ENCODE assay signal across 14 cellular contexts in the genomic region with DNA sequence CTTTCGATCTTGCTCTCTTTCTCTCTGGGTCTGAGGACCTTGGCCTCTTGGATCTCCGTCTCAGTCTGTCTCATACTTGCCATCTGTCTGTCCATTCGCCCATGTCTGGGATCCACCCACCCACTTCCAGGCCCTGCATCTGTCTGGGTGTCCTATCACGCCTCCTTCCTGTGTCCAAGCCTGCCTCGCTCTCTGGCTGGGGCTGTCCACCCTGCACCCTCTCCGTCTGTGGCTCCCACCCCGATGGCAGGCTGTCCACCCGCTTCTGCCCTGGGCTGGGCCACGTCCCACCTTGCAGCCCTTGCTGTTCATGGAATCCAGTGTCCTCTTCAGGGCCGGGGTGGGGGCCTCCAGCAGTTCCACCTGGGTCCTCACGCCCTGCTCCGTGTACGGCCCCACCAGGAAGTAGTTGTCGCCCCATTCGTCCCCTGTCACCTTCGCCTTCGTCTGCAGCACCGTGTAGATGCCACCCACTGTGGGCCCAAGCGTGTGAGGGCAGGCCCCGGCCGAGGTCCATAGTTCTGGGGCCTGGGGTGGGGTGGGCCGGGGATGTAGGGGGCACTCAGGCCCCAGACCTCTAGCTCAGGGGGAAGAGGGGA. TPM values are rescaled to one million over a fixed set of nuclear protein-coding genes. Genes with fewer than 3 reads are reported as not detected.
DNase-seq lines count a peak whose midpoint lies in the region; ATAC-seq and TF ChIP-seq lines count a peak whose summit lies in the region.
"Had no signal": no experiment of that assay in that cellular context is flagged by ENCODE, and none has a peak within 500 bp of the region (broad histone marks: within the 10 kb centered on the region; RNA-seq: fewer than 3 reads in every experiment).

No MANE protein-coding gene starts in this region.

- POLR2A ChIA-PET in T-cell (lab: Charles Lee) = no interaction called here

- no peaks in the 10 kb centered on the region for H3K27me3 ChIP-seq in gastroesophageal sphincter
- H3K27me3 ChIP-seq: brain microvascular endothelial cell, SJSA1 had no signal

- no peak for ATAC-seq in T-cell (replicated peaks in 1 of 4)
- ATAC-seq in gastroesophageal sphincter = no peak
- no peak for ATAC-seq in stimulated activated effector memory CD8-positive, alpha-beta T cell treated with anti-CD3 and anti-CD28 coated beads, Interleukin-12 subunit alpha, Interleukin-12 subunit beta, amount 100 ng/mL, for 72 hours
- ATAC-seq in GM21619 (IDR thresholded peaks at IDR 0.05; ENCODE audit: unreplicated experiment) = no peak

- no peak for TF ChIP-seq EP300 in gastroesophageal sphincter (IDR thresholded peaks at IDR 0.05)

- peaks cover 0 to 46% (median 29%) of the 10 kb centered on the region in 3 donors for H3K4me1 ChIP-seq in gastroesophageal sphincter

- TF ChIP-seq CTCF in gastroesophageal sphincter (IDR thresholded peaks at IDR 0.05) = no peak

- H3K9me3 Mint-ChIP-seq in T-helper 1 cell treated with Interleukin-12 subunit alpha and Interleukin-12 subunit beta and Interleukin-4 antibody, amounts not matched to agents 30 μg/mL and 1 μg/mL, for 36 hours = no peaks in the 10 kb centered on the region
- no peaks in the 10 kb centered on the region for H3K9me3 Mint-ChIP-seq in T-cell
- H3K9me3 Mint-ChIP-seq in stimulated activated effector memory CD8-positive, alpha-beta T cell treated with anti-CD3 and anti-CD28 coated beads, Interleukin-12 subunit alpha, Interleukin-12 subunit beta, amount 100 ng/mL, for 72 hours = no peaks in the 10 kb centered on the region
- H3K9me3 Mint-ChIP-seq: IgD-negative memory B cell had no signal

- H3K27ac ChIP-seq in gastroesophageal sphincter = peak overlapping the region in 3 of 4 donors; percentile 93 to 95 (median 95)

- H3K4me1 Mint-ChIP-seq in T-helper 1 cell treated with Interleukin-12 subunit alpha and Interleukin-12 subunit beta and Interleukin-4 antibody, amounts not matched to agents 30 μg/mL and 1 μg/mL, for 36 hours (ENCODE audit: low read depth) = peaks cover 33% of the 10 kb centered on the region
- peaks cover 37 to 59% (median 42%) of the 10 kb centered on the region in 3 donors for H3K4me1 Mint-ChIP-seq in T-cell
- H3K4me1 Mint-ChIP-seq in stimulated activated effector memory CD8-positive, alpha-beta T cell treated with anti-CD3 and anti-CD28 coated beads, Interleukin-12 subunit alpha, Interleukin-12 subunit beta, amount 100 ng/mL, for 72 hours = peaks cover 62% of the 10 kb centered on the region

- H3K9me3 ChIP-seq in gastroesophageal sphincter = no peaks in the 10 kb centered on the region
- H3K9me3 ChIP-seq: SJSA1 had no signal

- DNase-seq in T-helper 1 cell (no peak), T-cell (no peak), SIG-M5 treated with dmso at 0.1 percent for 504 hours (lab: John Stamatoyannopoulos, UW; ENCODE audit: unreplicated experiment) (no peak), kidney glomerular epithelial cell (lab: John Stamatoyannopoulos, UW) (no peak)
- no peak for DNase-seq in stimulated activated effector memory CD8-positive, alpha-beta T cell treated with anti-CD3 and anti-CD28 coated beads, Interleukin-12 subunit alpha, Interleukin-12 subunit beta, amount 100 ng/mL, for 72 hours (ENCODE audit: low spot score in 2 of 2)
- DNase-seq: brain microvascular endothelial cell, hippocampal formation, NCI-H2171 treated with DMSO at 0.1 percent for 48 hours had no signal

- H3K27ac Mint-ChIP-seq in T-helper 1 cell treated with Interleukin-12 subunit alpha and Interleukin-12 subunit beta and Interleukin-4 antibody, amounts not matched to agents 30 μg/mL and 1 μg/mL, for 36 hours = peak overlapping the region; percentile 13
- H3K27ac Mint-ChIP-seq in T-cell = no peak overlapping the region
- peak overlapping the region; percentile 100 for H3K27ac Mint-ChIP-seq in stimulated activated effector memory CD8-positive, alpha-beta T cell treated with anti-CD3 and anti-CD28 coated beads, Interleukin-12 subunit alpha, Interleukin-12 subunit beta, amount 100 ng/mL, for 72 hours

- H3K27me3 Mint-ChIP-seq in T-helper 1 cell treated with Interleukin-12 subunit alpha and Interleukin-12 subunit beta and Interleukin-4 antibody, amounts not matched to agents 30 μg/mL and 1 μg/mL, for 36 hours (ENCODE audit: low read depth) = no peaks in the 10 kb centered on the region
- H3K27me3 Mint-ChIP-seq in T-cell = no peaks in the 10 kb centered on the region

- CTCF ChIA-PET in T-cell (lab: Charles Lee) = interaction anchor here in 1 of 2 donors (0.6 kb wide), 2 partner anchors 11 to 231 kb away, joined by 3 read pairs; no protein-coding TSS in a partner anchor

- H3K36me3 ChIP-seq in gastroesophageal sphincter = peaks cover 0 to 48% of the 10 kb centered on the region in 2 donors

- H3K36me3 Mint-ChIP-seq in T-helper 1 cell treated with Interleukin-12 subunit alpha and Interleukin-12 subunit beta and Interleukin-4 antibody, amounts not matched to agents 30 μg/mL and 1 μg/mL, for 36 hours (ENCODE audit: low read depth) = peaks cover 19% of the 10 kb centered on the region
- peaks cover 14% of the 10 kb centered on the region for H3K36me3 Mint-ChIP-seq in T-cell
- H3K36me3 Mint-ChIP-seq in stimulated activated effector memory CD8-positive, alpha-beta T cell treated with anti-CD3 and anti-CD28 coated beads, Interleukin-12 subunit alpha, Interleukin-12 subunit beta, amount 100 ng/mL, for 72 hours = peaks cover 79% of the 10 kb centered on the region

- WGBS in gastroesophageal sphincter (ENCODE audit: low coverage in 1 of 2), 2 donors = 73 to 100% methylated on average over 1 to 4 of the region's 22 CpGs

- peak overlapping the region in 1 of 2 donors; percentile 66 for H3K4me3 ChIP-seq in gastroesophageal sphincter

- TF ChIP-seq POLR2A in gastroesophageal sphincter (IDR thresholded peaks at IDR 0.05) = no peak

- H3K4me3 Mint-ChIP-seq in T-helper 1 cell treated with Interleukin-12 subunit alpha and Interleukin-12 subunit beta and Interleukin-4 antibody, amounts not matched to agents 30 μg/mL and 1 μg/mL, for 36 hours = peak overlapping the region; percentile 45
- peak overlapping the region in 2 of 3 donors; percentile 17 to 94 for H3K4me3 Mint-ChIP-seq in T-cell
- peak overlapping the region; percentile 99 for H3K4me3 Mint-ChIP-seq in stimulated activated effector memory CD8-positive, alpha-beta T cell treated with anti-CD3 and anti-CD28 coated beads, Interleukin-12 subunit alpha, Interleukin-12 subunit beta, amount 100 ng/mL, for 72 hours

RNA-seq across cellular contexts. Expression of gene GYS1, which starts 2.0 kb away (rescaled TPM):
- 10 to 100 TPM; 28.1 to 58.9 (median 52.4) TPM for total RNA-seq in T-cell
- total RNA-seq in gastroesophageal sphincter = 10 to 100 TPM; 22.1 to 44.4 (median 38.5) TPM

RNA-seq across cellular contexts. Expression of gene RUVBL2, which starts 2.6 kb away (rescaled TPM):
- total RNA-seq in T-cell = 10 to 100 TPM; 20.3 to 48.7 (median 41.4) TPM
- 10 to 100 TPM; 69.4 to 96.5 (median 84.2) TPM for total RNA-seq in gastroesophageal sphincter

RNA-seq across cellular contexts. Expression of gene LHB, which starts 25.8 kb away (rescaled TPM):
- under 1 TPM in 1 of 5 donors, not detected in 4; 0.57 TPM for total RNA-seq in T-cell
- total RNA-seq in gastroesophageal sphincter = not detected
- total RNA-seq: A172 had no signal

RNA-seq across cellular contexts. Expression of gene FTL, which starts 26.0 kb away (rescaled TPM):
- total RNA-seq in T-cell (1,000 to 10,000 TPM in 2 of 5 donors, 100 to 1,000 TPM in 3; 594 to 1,085 (median 906) TPM), gastroesophageal sphincter (1,000 to 10,000 TPM; 2,478 to 4,094 (median 2,824) TPM)

RNA-seq across cellular contexts. Expression of gene CGB3, which starts 33.0 kb away (rescaled TPM):
- not detected for total RNA-seq in T-cell
- total RNA-seq in gastroesophageal sphincter = not detected
- total RNA-seq: SJSA1 had no signal

Comparison
In these comparisons a context has a peak if more than half of its experiments do, and no peak if none do; other contexts are left out.
1. H3K27ac Mint-ChIP-seq: peak in T-helper 1 cell treated with Interleukin-12 subunit alpha and Interleukin-12 subunit beta and Interleukin-4 antibody, amounts not matched to agents 30 μg/mL and 1 μg/mL, for 36 hours (single experiment) and stimulated activated effector memory CD8-positive, alpha-beta T cell treated with anti-CD3 and anti-CD28 coated beads, Interleukin-12 subunit alpha, Interleukin-12 subunit beta, amount 100 ng/mL, for 72 hours (single experiment); none in T-cell (0 of 2).
2. H3K4me3 Mint-ChIP-seq: peak in every context shown above with its lines; median percentile 99 in stimulated activated effector memory CD8-positive, alpha-beta T cell treated with anti-CD3 and anti-CD28 coated beads, Interleukin-12 subunit alpha, Interleukin-12 subunit beta, amount 100 ng/mL, for 72 hours; 56 in T-cell; 45 in T-helper 1 cell treated with Interleukin-12 subunit alpha and Interleukin-12 subunit beta and Interleukin-4 antibody, amounts not matched to agents 30 μg/mL and 1 μg/mL, for 36 hours.